In the genomic region with DNA sequence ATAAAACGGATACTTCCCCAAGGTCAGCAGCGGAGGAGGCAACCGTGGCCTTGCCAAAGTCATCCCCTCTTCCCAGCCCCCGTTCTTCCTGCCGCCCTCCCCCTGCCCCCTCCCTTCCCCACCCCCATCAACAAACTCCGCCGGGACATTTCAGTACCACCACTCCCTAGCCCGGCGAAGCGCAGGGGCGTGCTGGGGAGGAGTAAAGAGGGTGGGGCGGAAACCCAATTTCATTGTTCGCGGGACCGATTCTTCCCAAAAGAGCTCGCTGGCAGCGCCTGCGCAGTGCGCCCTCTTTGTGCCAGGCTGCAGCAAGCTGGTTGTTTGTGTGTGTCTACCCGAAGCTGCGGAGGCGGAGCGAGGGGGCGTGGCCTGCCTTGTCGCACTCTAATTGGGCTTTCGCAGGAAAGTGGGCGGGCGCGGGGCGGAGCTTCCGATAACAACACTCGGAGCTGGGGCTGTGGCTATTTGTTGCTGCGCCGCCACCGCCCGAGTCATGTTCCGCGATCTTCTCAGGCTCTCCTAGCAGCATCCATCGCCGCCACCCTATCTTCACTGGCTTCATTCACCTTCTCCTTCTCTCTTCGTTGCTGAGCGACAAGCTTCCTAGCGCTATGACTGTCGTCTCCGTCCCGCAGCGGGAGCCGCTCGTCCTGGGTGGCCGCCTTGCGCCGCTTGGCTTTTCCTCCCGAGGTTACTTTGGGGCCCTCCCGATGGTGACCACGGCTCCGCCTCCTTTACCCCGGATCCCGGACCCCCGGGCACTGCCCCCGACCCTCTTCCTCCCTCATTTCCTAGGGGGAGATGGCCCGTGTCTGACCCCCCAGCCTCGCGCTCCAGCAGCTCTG, we compare ENCODE assay signal across 8 cellular contexts. TPM values are rescaled to one million over a fixed set of nuclear protein-coding genes. Genes with fewer than 3 reads are reported as not detected.
DNase-seq lines count a peak whose midpoint lies in the region; ATAC-seq and TF ChIP-seq lines count a peak whose summit lies in the region.

A gene (plus strand): TSS at position 471 of the 848 bp plus-strand sequence. CDS start 144 bp downstream, at position 615.

- no peak within 1 kb of the TSS for H4K8ac ChIP-seq in H9 (replicated peaks; ENCODE audit: insufficient read length, low read depth, low read length)

- ATAC-seq in stimulated activated naive CD8-positive, alpha-beta T cell treated with anti-CD3 and anti-CD28 coated beads, Interleukin-15, amount 100 ng/mL, for 72 hours, result peak; percentile 79

- H3K4me1 Mint-ChIP-seq in H9 (peaks cover 37 to 38% of the 10 kb centered on the region in 2 experiments), nephron progenitor cell (peaks cover 45% of the 10 kb centered on the region)
- H3K4me1 Mint-ChIP-seq in stimulated activated naive CD8-positive, alpha-beta T cell treated with anti-CD3 and anti-CD28 coated beads, Interleukin-15, amount 100 ng/mL, for 72 hours, result peaks cover 32% of the 10 kb centered on the region

- peak within 1 kb of the TSS; percentile 98 for H4K91ac ChIP-seq in H9 (ENCODE audit: insufficient read length, low read depth, low read length)

- H3K4me3 ChIP-seq in MG63 (peak within 1 kb of the TSS; percentile 93), fibroblast of the aortic adventitia (ENCODE audit: low read depth, low read length) (peak within 1 kb of the TSS; percentile 90)

- H3K4me2 ChIP-seq in H9 (ENCODE audit: insufficient read depth, insufficient read length, low read length), result peak within 1 kb of the TSS; percentile 97

- no CpG with 5 or more reads among the region's 63 CpGs for WGBS in H9 (ENCODE audit: extremely low coverage, insufficient read length, low lambda C conversion rate)

- H3K36me3 Mint-ChIP-seq in H9 (ENCODE audit: insufficient read depth in 1 of 3, low read depth in 3 of 3) (peaks cover 11 to 31% (median 18%) of the 10 kb centered on the region in 3 experiments; a peak in 6 of 7 replicates), nephron progenitor cell (ENCODE audit: low read depth) (peaks cover 31% of the 10 kb centered on the region)

- DNase-seq in ELR (ENCODE audit: low read depth), result peak; percentile 98
- DNase-seq in H9, result peak; percentile 100
- peak; percentile 99 for DNase-seq in MG63
- peak; percentile 94 for DNase-seq in SHP77 treated with DMSO at 0.1 percent for 48 hours (lab: John Stamatoyannopoulos, UW)
- peak; percentile 100 for DNase-seq in activated effector memory CD4-positive, alpha-beta T cell treated with anti-CD3 and anti-CD28 coated beads, Interleukin-2, amount 50 U/mL, for 16 hours
- DNase-seq in fibroblast of the aortic adventitia (ENCODE audit: low read depth), result peak; percentile 100
- DNase-seq in nephron progenitor cell, result peak; percentile 100
- peak; percentile 100 for DNase-seq in stimulated activated naive CD8-positive, alpha-beta T cell treated with anti-CD3 and anti-CD28 coated beads, Interleukin-15, amount 100 ng/mL, for 72 hours

- peak within 1 kb of the TSS; percentile 7 for H4K5ac ChIP-seq in H9 (ENCODE audit: insufficient read length, low read depth, low read length)

- H3K27ac ChIP-seq in H9 (ENCODE audit: insufficient read length, low read depth, low read length), result peak within 1 kb of the TSS; percentile 46

- peak within 1 kb of the TSS; percentile 33; the same call in 1 of the 2 replicates for H3K4ac ChIP-seq in H9 (ENCODE audit: low read depth, low read length)

- H4K20me1 ChIP-seq in H9 (ENCODE audit: control insufficient read depth, insufficient read depth, insufficient read length), result no peaks in the 10 kb centered on the region

- H3K27ac Mint-ChIP-seq in H9 (peak within 1 kb of the TSS; percentile 97 to 100 (median 98)), nephron progenitor cell (peak within 1 kb of the TSS; percentile 98)
- peak within 1 kb of the TSS; percentile 99 to 100 for H3K27ac Mint-ChIP-seq in stimulated activated naive CD8-positive, alpha-beta T cell treated with anti-CD3 and anti-CD28 coated beads, Interleukin-15, amount 100 ng/mL, for 72 hours

- no peak within 1 kb of the TSS for H2AK5ac ChIP-seq in H9 (ENCODE audit: insufficient read length, low read length)

- H3K9ac ChIP-seq in H9 (ENCODE audit: extremely low read depth, insufficient read length, low read length), result peak within 1 kb of the TSS; percentile 88

- H3K4me1 ChIP-seq in H9 (ENCODE audit: insufficient read depth, low read length), result peaks cover 12% of the 10 kb centered on the region; the same call in 1 of the 2 replicates

- no peaks in the 10 kb centered on the region for H3K79me1 ChIP-seq in H9 (ENCODE audit: insufficient read depth, low read depth, low read length, poor library complexity, severe bottlenecking)

- peaks cover 8% of the 10 kb centered on the region; the same call in 1 of the 2 replicates for H3K79me2 ChIP-seq in H9 (ENCODE audit: insufficient read depth, low read length)

- no peak within 1 kb of the TSS for H3T11ph ChIP-seq in H9 (ENCODE audit: low read length)

- peak within 1 kb of the TSS; percentile 93 for H3K14ac ChIP-seq in H9 (ENCODE audit: insufficient read depth, low read length)

- no peak for TF ChIP-seq CTCF in H9 (conservative IDR thresholded peaks at IDR 0.05)
- TF ChIP-seq CTCF in fibroblast of the aortic adventitia (IDR thresholded peaks at IDR 0.05; ENCODE audit: insufficient read depth, low read length), result no peak
- no peak for TF ChIP-seq CTCF in nephron progenitor cell (IDR thresholded peaks at IDR 0.05)

- peak within 1 kb of the TSS; percentile 25 for H2BK5ac ChIP-seq in H9 (ENCODE audit: insufficient read length, low read length)

- peaks cover 14% of the 10 kb centered on the region for H3K23me2 ChIP-seq in H9 (ENCODE audit: insufficient read length, low read depth, low read length, poor library complexity, severe bottlenecking)

- H3K56ac ChIP-seq in H9 (ENCODE audit: insufficient read length, low read depth, low read length), result peak within 1 kb of the TSS; percentile 84

- H2AFZ ChIP-seq in H9 (ENCODE audit: low read length), result no peak within 1 kb of the TSS

- peak within 1 kb of the TSS; percentile 69 for H2BK12ac ChIP-seq in H9 (ENCODE audit: insufficient read length, low read depth, low read length)

- no peak within 1 kb of the TSS for H3K23ac ChIP-seq in H9 (ENCODE audit: insufficient read length, low read depth, low read length)

- no peaks in the 10 kb centered on the region; the same call in 1 of the 2 replicates for H3K27me3 Mint-ChIP-seq in H9 (ENCODE audit: low read depth)
- H3K27me3 Mint-ChIP-seq in nephron progenitor cell (ENCODE audit: low read depth, poor library complexity), result peaks cover 4% of the 10 kb centered on the region
- no peaks in the 10 kb centered on the region for H3K27me3 Mint-ChIP-seq in stimulated activated naive CD8-positive, alpha-beta T cell treated with anti-CD3 and anti-CD28 coated beads, Interleukin-15, amount 100 ng/mL, for 72 hours

- no peak within 1 kb of the TSS for H2BK20ac ChIP-seq in H9 (ENCODE audit: low read depth, low read length, poor library complexity, severe bottlenecking)

- H3K9me3 Mint-ChIP-seq in H9 (no peaks in the 10 kb centered on the region), nephron progenitor cell (no peaks in the 10 kb centered on the region)
- no peaks in the 10 kb centered on the region for H3K9me3 Mint-ChIP-seq in stimulated activated naive CD8-positive, alpha-beta T cell treated with anti-CD3 and anti-CD28 coated beads, Interleukin-15, amount 100 ng/mL, for 72 hours

- no peaks in the 10 kb centered on the region for H3K27me3 ChIP-seq in H9 (ENCODE audit: insufficient read depth, low read length)
- no peaks in the 10 kb centered on the region for H3K27me3 ChIP-seq in MG63

- no peak within 1 kb of the TSS for H2BK15ac ChIP-seq in H9 (ENCODE audit: low read depth, low read length)

- H3K4me3 Mint-ChIP-seq in H9, result peak within 1 kb of the TSS; percentile 88 to 93
- peak within 1 kb of the TSS; percentile 97 for H3K4me3 Mint-ChIP-seq in nephron progenitor cell
- H3K4me3 Mint-ChIP-seq in stimulated activated naive CD8-positive, alpha-beta T cell treated with anti-CD3 and anti-CD28 coated beads, Interleukin-15, amount 100 ng/mL, for 72 hours, result peak within 1 kb of the TSS; percentile 86 to 100

- peak within 1 kb of the TSS; percentile 7 for H2BK120ac ChIP-seq in H9 (ENCODE audit: low read depth, low read length, poor library complexity, severe bottlenecking)

- H3K9me3 ChIP-seq in H9 (ENCODE audit: control insufficient read depth, low read depth, low read length) (no peaks in the 10 kb centered on the region), MG63 (no peaks in the 10 kb centered on the region)

- peaks cover 30% of the 10 kb centered on the region for H3K36me3 ChIP-seq in MG63

- peak within 1 kb of the TSS; percentile 91 for H3K18ac ChIP-seq in H9 (ENCODE audit: insufficient read length, low read depth, low read length)

RNA-seq across cellular contexts. Expression of the gene that starts here (rescaled TPM):
- total RNA-seq in H9 (2021) (56.7 and 57.4 TPM in 2 replicates), fibroblast of the aortic adventitia (ENCODE audit: low replicate concordance) (92.3 and 138 TPM in 2 replicates)
- total RNA-seq in MG63 (2014; rRNA removed; shearing (Covaris generic); ENCODE audit: low replicate concordance), result 16.6 and 17.0 TPM in 2 replicates

Comparison
In these comparisons a context has a peak if more than half of its experiments do, and no peak if none do; other contexts are left out.
1. Peak in every context shown above with its lines: DNase-seq, ATAC-seq, H3K4me3 ChIP-seq and H3K27ac ChIP-seq.